29 cellular contexts compared by ENCODE assay signal in genomic region chr17:82436601-82437324, GRCh38. TPM values are rescaled to one million over a fixed set of nuclear protein-coding genes. Genes with fewer than 3 reads are reported as not detected.
A peak's percentile ranks its signal among the peaks of the same experiment; 100 is the strongest.
DNase-seq lines count a peak whose midpoint lies in the region; FAIRE-seq and TF ChIP-seq lines count a peak whose summit lies in the region.
"Had no signal": no experiment of that assay in that cellular context is flagged by ENCODE, and none has a peak within 500 bp of the region (broad histone marks: within the 10 kb centered on the region; RNA-seq: fewer than 3 reads in every experiment).

No MANE protein-coding gene starts in this region.

- H2BK5ac ChIP-seq in H1 (ENCODE audit: low read depth, low read length) = no peak overlapping the region

- H3K79me1 ChIP-seq in H1 (ENCODE audit: low read depth, low read length) = no peaks in the 10 kb centered on the region

- H4K5ac ChIP-seq in H1 (ENCODE audit: insufficient read length, low read depth, low read length) = no peak overlapping the region

- H3K4me1 ChIP-seq in HEK293 (ENCODE audit: control insufficient read depth, insufficient read depth, low read length) (no peaks in the 10 kb centered on the region), H1 (replicated peaks in 1 of 4; ENCODE audit: control insufficient read depth in 3 of 4, insufficient read depth in 4 of 4, low read length in 3 of 4) (peaks cover 0 to 16% (median 8%) of the 10 kb centered on the region in 4 experiments; a peak in 6 of 7 replicates), spleen (peaks cover 5 to 71% (median 40%) of the 10 kb centered on the region in 6 donors)
- H3K4me1 ChIP-seq: gastrocnemius medialis, suprapubic skin had no signal

- H3K36me3 ChIP-seq in HEK293 (ENCODE audit: control insufficient read depth in 2 of 2, insufficient read depth in 1 of 2, low read length in 2 of 2) = peaks cover 0 to 32% of the 10 kb centered on the region in 2 experiments; a peak in 2 of 3 replicates
- peaks cover 0 to 9% (median 2%) of the 10 kb centered on the region in 4 experiments; a peak in 3 of 8 replicates for H3K36me3 ChIP-seq in H1 (ENCODE audit: control insufficient read depth in 2 of 4, insufficient read depth in 4 of 4, low read length in 3 of 4)
- H3K36me3 ChIP-seq in spleen = peaks cover 0 to 81% (median 21%) of the 10 kb centered on the region in 6 donors

- intact Hi-C loops in spleen (cut with DNase I; ENCODE audit: low total_unique reads) = no loop called here

- no peak for TF ChIP-seq RAD21 in H1 (IDR thresholded peaks at IDR 0.05 in 1 of 2, conservative IDR thresholded peaks at IDR 0.05 in 1 of 2; ENCODE audit: low read depth in 2 of 2, low read length in 2 of 2)

- H2BK15ac ChIP-seq in H1 (ENCODE audit: low read length) = no peak overlapping the region

- no peak overlapping the region for H3K23ac ChIP-seq in H1 (ENCODE audit: insufficient read length)

- H3K4me3 ChIP-seq in HEK293 (ENCODE audit: low read depth, low read length) (no peak overlapping the region), H1 (ENCODE audit: extremely low read depth in 1 of 4, insufficient read depth in 2 of 4, low read depth in 3 of 4, low read length in 4 of 4) (no peak overlapping the region), spleen (no peak overlapping the region)
- H3K4me3 ChIP-seq: gastrocnemius medialis, lower lobe of right lung, suprapubic skin had no signal

- H3K14ac ChIP-seq in H1 (ENCODE audit: insufficient read length) = no peak overlapping the region

- TF ChIP-seq POLR2A in H1 (IDR thresholded peaks at IDR 0.05; ENCODE audit: control extremely low read depth in 1 of 2, low read depth in 2 of 2, low read length in 2 of 2) (no peak), spleen (IDR thresholded peaks at IDR 0.05) (no peak)

- no peak for FAIRE-seq in H1 (lab: Jason Lieb, UNC)
- FAIRE-seq: D721Med, endothelial cell of umbilical vein, GM18507 had no signal

- peak overlapping the region; percentile 16 for H3K56ac ChIP-seq in H1 (replicated peaks; ENCODE audit: insufficient read length, low read depth, low read length)

- no peak overlapping the region for H4K91ac ChIP-seq in H1 (replicated peaks; ENCODE audit: insufficient read length, low read length)

- H3K9me3 ChIP-seq in HEK293 (ENCODE audit: control insufficient read depth, insufficient read depth, low read depth, low read length) (no peaks in the 10 kb centered on the region), H1 (ENCODE audit: insufficient read depth in 2 of 2, low read depth in 1 of 2, low read length in 1 of 2) (no peaks in the 10 kb centered on the region), spleen (no peaks in the 10 kb centered on the region)
- H3K9me3 ChIP-seq: gastrocnemius medialis, lower lobe of right lung, suprapubic skin had no signal

- POLR2A ChIA-PET in HEK293 (lab: Yijun Ruan, JAX) = no interaction called here
- POLR2A ChIA-PET in H1 (lab: Charles Lee; ENCODE audit: partially characterized antibody) = interaction anchor here (0.8 to 3.4 kb wide), 3 partner anchors 10 to 13 kb away, joined by 3 to 10 read pairs (median 4); no protein-coding TSS in a partner anchor

- CTCF ChIA-PET in HEK293 (lab: Yijun Ruan, JAX) = no interaction called here
- CTCF ChIA-PET in H1 (lab: Charles Lee; ENCODE audit: partially characterized antibody) = interaction anchor here (1.1 to 3.7 kb wide), 3 partner anchors 11 to 19 kb away, joined by 3 to 17 read pairs (median 16); no protein-coding TSS in a partner anchor

- TF ChIP-seq CTCF in HEK293 (tag by site-specific recombination; IDR thresholded peaks at IDR 0.05) = no peak
- no peak for TF ChIP-seq CTCF in H1 (IDR thresholded peaks at IDR 0.05; ENCODE audit: control extremely low read depth in 1 of 3, insufficient read depth in 1 of 3, low read depth in 1 of 3, low read length in 3 of 3)
- no peak for TF ChIP-seq CTCF in spleen (IDR thresholded peaks at IDR 0.05 in 8 of 11, conservative IDR thresholded peaks at IDR 0.05 in 3 of 11)

- no peaks in the 10 kb centered on the region for H3K23me2 ChIP-seq in H1 (ENCODE audit: low read depth, low read length)

- no peak overlapping the region for H2BK120ac ChIP-seq in H1 (replicated peaks; ENCODE audit: low read depth, low read length)

- no peak overlapping the region for H4K8ac ChIP-seq in H1 (ENCODE audit: extremely low read depth, insufficient read depth, low read length)

- H2AK5ac ChIP-seq in H1 (ENCODE audit: low read depth, low read length) = no peak overlapping the region

- H2AFZ ChIP-seq in H1 (ENCODE audit: low read length) = no peak overlapping the region

- H3K27ac ChIP-seq in HEK293 (ENCODE audit: extremely low read depth, low read depth, low read length) (no peak overlapping the region), H1 (ENCODE audit: low read depth, low read length) (no peak overlapping the region), spleen (no peak overlapping the region)
- H3K27ac ChIP-seq: gastrocnemius medialis, KMS-11, lower lobe of right lung, suprapubic skin had no signal

- H2BK20ac ChIP-seq in H1 (ENCODE audit: low read length) = no peak overlapping the region

- no peak overlapping the region for H2BK12ac ChIP-seq in H1 (ENCODE audit: low read depth, low read length)

- H3K4ac ChIP-seq in H1 (replicated peaks; ENCODE audit: insufficient read length, low read depth, low read length) = no peak overlapping the region

- H3K18ac ChIP-seq in H1 (ENCODE audit: extremely low read depth, low read length) = no peak overlapping the region

- peaks cover 0 to 5% of the 10 kb centered on the region in 2 experiments for H4K20me1 ChIP-seq in H1 (replicated peaks in 1 of 2; ENCODE audit: control insufficient read depth in 1 of 2, insufficient read depth in 2 of 2, low read length in 2 of 2)

- no peak overlapping the region for H3K4me2 ChIP-seq in H1 (ENCODE audit: insufficient read depth in 1 of 2, low read depth in 2 of 2, low read length in 2 of 2)
- H3K4me2 ChIP-seq: KMS-11 had no signal

- TF ChIP-seq EP300 in H1 (IDR thresholded peaks at IDR 0.05; ENCODE audit: borderline replicate concordance in 1 of 2, low read depth in 2 of 2, low read length in 2 of 2) = no peak

- H3K27me3 ChIP-seq in H1 (replicated peaks in 1 of 4; ENCODE audit: control insufficient read depth in 3 of 4, extremely low read depth in 1 of 4, insufficient read depth in 3 of 4, low read length in 3 of 4) (no peaks in the 10 kb centered on the region), spleen (replicated peaks in 1 of 7) (no peaks in the 10 kb centered on the region)
- H3K27me3 ChIP-seq: gastrocnemius medialis, suprapubic skin had no signal

- H3K9ac ChIP-seq in H1 (replicated peaks in 1 of 4; ENCODE audit: extremely low read depth in 1 of 4, low read depth in 3 of 4, low read length in 3 of 4) = no peak overlapping the region
- H3K9ac ChIP-seq: KMS-11 had no signal

- WGBS in H1 (ENCODE audit: extremely low coverage in 1 of 2, insufficient coverage in 1 of 2, insufficient read length in 1 of 2, insufficient replicate concordance in 2 of 2, low coverage in 1 of 2, low lambda C conversion rate in 2 of 2, missing lambda C conversion rate in 1 of 2), 2 experiments = 92% methylated on average over 35 of the region's 36 CpGs; no CpG with 5 or more reads in 1 of the 2 experiments
- WGBS in spleen, 5 donors = 88 to 91% (median 90%) methylated on average over 14 to 36 of the region's 36 CpGs

- H3K79me2 ChIP-seq in H1 (ENCODE audit: control insufficient read depth in 1 of 2, insufficient read depth in 2 of 2, low read length in 2 of 2) = no peaks in the 10 kb centered on the region

- DNase-seq in DMS53 (lab: John Stamatoyannopoulos, UW) (peak; percentile 89), H1 (ENCODE audit: low read depth in 1 of 2, low spot score in 2 of 2) (no peak), spleen (peak; percentile 74), CD1c-positive myeloid dendritic cell (ENCODE audit: extremely low spot score) (no peak), NCI-H187 treated with DMSO at 0.1 percent for 48 hours (lab: John Stamatoyannopoulos, UW) (no peak), cerebellar cortex (ENCODE audit: low spot score) (no peak), NCI-H446 treated with DMSO at 0.1 percent for 48 hours (lab: John Stamatoyannopoulos, UW) (no peak)
- DNase-seq: activated CD4-positive, alpha-beta T cell treated with anti-CD3 and anti-CD28 coated beads, Interleukin-2, amount 50 U/mL, for 4 hours; activated CD8-positive, alpha-beta memory T cell treated with anti-CD3 and anti-CD28 coated beads, Interleukin-2, amount 10 ng/mL, durations not matched to agents 7 days and 5 days; activated gamma-delta T cell treated with Interleukin-2 at 50 U/mL for 16 hours; activated T-cell treated with anti-CD3 and anti-CD28 coated beads, Interleukin-2, amount 50 U/mL, for 48 hours; CD4-positive, alpha-beta T cell; cerebellar nuclear complex; EL; gastrocnemius medialis; kidney glomerular epithelial cell; lower lobe of right lung; naive thymus-derived CD4-positive, alpha-beta T cell; NCI-H1417; NCI-H2081; NCI-H526; OCI-M1; T-helper 17 cell had no signal

RNA-seq across cellular contexts. Expression of gene CYBC1, which starts 13.8 kb away (rescaled TPM):
- 66.7 and 74.6 TPM in 2 replicates for total RNA-seq in H1 (2021; fragmentation: NEBNext Ultra II Directional; extraction: Animal tissue kit (Norgen Biotek cat#: 25700))
- 81.4 and 116 TPM in 2 replicates for polyA plus RNA-seq in H1 (2011; rRNA removed)
- polyA plus RNA-seq in H1 (2011; cell fraction: cytosol; rRNA removed) = 91.4 TPM
- polyA plus RNA-seq in H1 (2011; cell fraction: nucleus; rRNA removed) = 123 TPM
- 45.3 to 72.9 TPM (median 65.7 TPM) in 4 replicates for polyA plus RNA-seq in H1 (2012, experiment 1 of 2)
- polyA plus RNA-seq in H1 (2012, experiment 2 of 2) = 103 TPM
- polyA plus RNA-seq in H1 (2013, experiment 1 of 2) = 51.4 TPM
- polyA plus RNA-seq in H1 (2013, experiment 2 of 2) = 50.6 TPM
- polyA minus RNA-seq in H1 (2011; rRNA and poly(A)+ RNA removed) = 48.1 and 52.9 TPM in 2 replicates
- 79.5 TPM for polyA minus RNA-seq in H1 (2011; cell fraction: cytosol; rRNA and poly(A)+ RNA removed)
- 81.6 TPM for polyA minus RNA-seq in H1 (2011; cell fraction: nucleus; rRNA and poly(A)+ RNA removed)
- total RNA-seq in spleen = 100 to 1,000 TPM; 225 to 333 (median 288) TPM
- polyA plus RNA-seq in spleen = 100 to 1,000 TPM; 105 to 192 (median 132) TPM

RNA-seq across cellular contexts. Expression of gene OGFOD3, which starts 18.4 kb away (rescaled TPM):
- total RNA-seq in H1 (2021; fragmentation: NEBNext Ultra II Directional; extraction: Animal tissue kit (Norgen Biotek cat#: 25700)) = 21.8 and 24.4 TPM in 2 replicates
- polyA plus RNA-seq in H1 (2011; rRNA removed) = 21.1 and 27.9 TPM in 2 replicates
- 20.9 TPM for polyA plus RNA-seq in H1 (2011; cell fraction: cytosol; rRNA removed)
- polyA plus RNA-seq in H1 (2011; cell fraction: nucleus; rRNA removed) = 27.5 TPM
- 14.6 to 23.4 TPM (median 20.6 TPM) in 4 replicates for polyA plus RNA-seq in H1 (2012, experiment 1 of 2)
- 14.7 TPM for polyA plus RNA-seq in H1 (2012, experiment 2 of 2)
- 13.6 TPM for polyA plus RNA-seq in H1 (2013, experiment 1 of 2)
- 14.7 TPM for polyA plus RNA-seq in H1 (2013, experiment 2 of 2)
- 18.7 and 20.0 TPM in 2 replicates for polyA minus RNA-seq in H1 (2011; rRNA and poly(A)+ RNA removed)
- polyA minus RNA-seq in H1 (2011; cell fraction: cytosol; rRNA and poly(A)+ RNA removed) = 11.6 TPM
- polyA minus RNA-seq in H1 (2011; cell fraction: nucleus; rRNA and poly(A)+ RNA removed) = 14.3 TPM
- total RNA-seq in spleen = 10 to 100 TPM; 21.3 to 28.1 (median 23.1) TPM
- 10 to 100 TPM; 10.3 to 17.9 (median 12.9) TPM for polyA plus RNA-seq in spleen

RNA-seq across cellular contexts. Expression of gene HEXD, which starts 18.6 kb away (rescaled TPM):
- 20.6 and 24.2 TPM in 2 replicates for total RNA-seq in H1 (2021; fragmentation: NEBNext Ultra II Directional; extraction: Animal tissue kit (Norgen Biotek cat#: 25700))
- polyA plus RNA-seq in H1 (2011; rRNA removed) = 21.8 and 33.7 TPM in 2 replicates
- polyA plus RNA-seq in H1 (2011; cell fraction: cytosol; rRNA removed) = 41.2 TPM
- polyA plus RNA-seq in H1 (2011; cell fraction: nucleus; rRNA removed) = 187 TPM
- 15.9 to 26.9 TPM (median 22.1 TPM) in 4 replicates for polyA plus RNA-seq in H1 (2012, experiment 1 of 2)
- polyA plus RNA-seq in H1 (2012, experiment 2 of 2) = 13.8 TPM
- polyA plus RNA-seq in H1 (2013, experiment 1 of 2) = 16.1 TPM
- 12.2 TPM for polyA plus RNA-seq in H1 (2013, experiment 2 of 2)
- polyA minus RNA-seq in H1 (2011; rRNA and poly(A)+ RNA removed) = 13.2 and 13.6 TPM in 2 replicates
- polyA minus RNA-seq in H1 (2011; cell fraction: cytosol; rRNA and poly(A)+ RNA removed) = 12.3 TPM
- polyA minus RNA-seq in H1 (2011; cell fraction: nucleus; rRNA and poly(A)+ RNA removed) = 28.0 TPM
- total RNA-seq in spleen = 10 to 100 TPM; 62.3 to 88.0 (median 73.5) TPM
- polyA plus RNA-seq in spleen = 100 to 1,000 TPM in 2 of 3 donors, 10 to 100 TPM in 1; 86.3 to 272 (median 257) TPM

RNA-seq across cellular contexts. Expression of gene NARF, which starts 21.8 kb away (rescaled TPM):
- 87.4 and 97.4 TPM in 2 replicates for total RNA-seq in H1 (2021; fragmentation: NEBNext Ultra II Directional; extraction: Animal tissue kit (Norgen Biotek cat#: 25700))
- polyA plus RNA-seq in H1 (2011; rRNA removed) = 131 and 161 TPM in 2 replicates
- polyA plus RNA-seq in H1 (2011; cell fraction: cytosol; rRNA removed) = 156 TPM
- 116 TPM for polyA plus RNA-seq in H1 (2011; cell fraction: nucleus; rRNA removed)
- polyA plus RNA-seq in H1 (2012, experiment 1 of 2) = 89.4 to 142 TPM (median 122 TPM) in 4 replicates
- polyA plus RNA-seq in H1 (2012, experiment 2 of 2) = 150 TPM
- polyA plus RNA-seq in H1 (2013, experiment 1 of 2) = 84.3 TPM
- polyA plus RNA-seq in H1 (2013, experiment 2 of 2) = 84.4 TPM
- 87.8 and 110 TPM in 2 replicates for polyA minus RNA-seq in H1 (2011; rRNA and poly(A)+ RNA removed)
- 48.8 TPM for polyA minus RNA-seq in H1 (2011; cell fraction: cytosol; rRNA and poly(A)+ RNA removed)
- polyA minus RNA-seq in H1 (2011; cell fraction: nucleus; rRNA and poly(A)+ RNA removed) = 33.9 TPM
- 100 to 1,000 TPM in 3 of 7 donors, 10 to 100 TPM in 4; 59.5 to 127 (median 93.0) TPM for total RNA-seq in spleen
- polyA plus RNA-seq in spleen = 100 to 1,000 TPM in 2 of 3 donors, 10 to 100 TPM in 1; 75.7 to 117 (median 116) TPM

Comparison
In these comparisons a context has a peak if more than half of its experiments do, and no peak if none do; other contexts are left out.
1. DNase-seq: peak in DMS53 (single experiment) and spleen (single experiment); none in H1 (0 of 2), CD1c-positive myeloid dendritic cell (single experiment), NCI-H187 treated with DMSO at 0.1 percent for 48 hours (single experiment), cerebellar cortex (single experiment) and NCI-H446 treated with DMSO at 0.1 percent for 48 hours (single experiment).